8 cellular contexts compared by ENCODE assay signal in genomic region chr1:223081181-223081994, GRCh38.
DNase-seq lines count a peak whose midpoint lies in the region; ATAC-seq and TF ChIP-seq lines count a peak whose summit lies in the region.

No MANE protein-coding gene starts in this region.

- no peaks in the 10 kb centered on the region for H3K36me3 ChIP-seq in lung (ENCODE audit: control insufficient read depth in 2 of 2, insufficient read depth in 2 of 2, low read length in 2 of 2)

- peak; percentile 98 for ATAC-seq in GM19395 (IDR thresholded peaks at IDR 0.05; ENCODE audit: unreplicated experiment)
- ATAC-seq in HG03520 (IDR thresholded peaks at IDR 0.05; ENCODE audit: unreplicated experiment), result peak; percentile 97
- ATAC-seq in lung (ENCODE audit: insufficient read depth, low FRiP score), result peak; percentile 91

- peaks cover 0 to 3% (median 0%) of the 10 kb centered on the region in 7 donors for H3K9me3 Mint-ChIP-seq in CD14-positive monocyte

- H3K4me3 ChIP-seq in dorsolateral prefrontal cortex (peak overlapping the region in 57 of 59 donors; percentile 19 to 68 (median 48)), lung (no peak overlapping the region)

- H3K36me3 Mint-ChIP-seq in CD14-positive monocyte, result no peaks in the 10 kb centered on the region

- peak overlapping the region; percentile 68 to 77 for H3K4me3 Mint-ChIP-seq in CD14-positive monocyte

- H3K4me1 Mint-ChIP-seq in CD14-positive monocyte, result peaks cover 3% of the 10 kb centered on the region

- H3K27ac ChIP-seq in dorsolateral prefrontal cortex, result peak overlapping the region in 17 of 59 donors; percentile 1 to 64 (median 54)
- peak overlapping the region; percentile 47 to 78 for H3K27ac ChIP-seq in lung (ENCODE audit: low read depth in 1 of 2, low read length in 1 of 2)

- intact Hi-C loops in CD14-positive monocyte (cut with micrococcal nuclease), result loop anchor here in 1 of 2 donors (10.0 kb wide), 2 partner anchors 347 to 617 kb away; partner anchors contain the start of gene FAM177B
- intact Hi-C loops in dorsolateral prefrontal cortex (cut with DNase I), result loop anchor here (2.0 to 10.0 kb wide), 4 partner anchors 289 to 617 kb away; partner anchors contain the start of gene FAM177B (in 1 of the 2)

- WGBS in lung, 2 donors, result 4 to 7% methylated on average over 26 to 33 of the region's 33 CpGs

- peak; percentile 66 for DNase-seq in CD14-positive monocyte (ENCODE audit: low spot score)
- peak; percentile 91 to 92 for DNase-seq in NCI-H526 (lab: John Stamatoyannopoulos, UW)
- peak; percentile 61 to 69 for DNase-seq in activated CD4-positive, alpha-beta T cell treated with anti-CD3 and anti-CD28 coated beads, Interleukin-2, amount 50 U/mL, for 4 hours
- peak; percentile 41 to 79 (median 65) for DNase-seq in dorsolateral prefrontal cortex
- peak; percentile 88 for DNase-seq in lung (ENCODE audit: low spot score)
- peak; percentile 63 to 66 for DNase-seq in stimulated activated CD4-positive, alpha-beta T cell treated with anti-CD3 and anti-CD28 coated beads, Interleukin-4, amount 100 ng/mL, for 48 hours (ENCODE audit: low read depth in 2 of 2)

- TF ChIP-seq CTCF in CD14-positive monocyte (IDR thresholded peaks at IDR 0.05) (peak; percentile 83), dorsolateral prefrontal cortex (IDR thresholded peaks at IDR 0.05 in 54 of 56, conservative IDR thresholded peaks at IDR 0.05 in 2 of 56; ENCODE audit: low read depth in 1 of 56, partially characterized antibody in 56 of 56) (peak; percentile 59 to 97 (median 89)), lung (IDR thresholded peaks at IDR 0.05; ENCODE audit: control extremely low read depth, extremely low read depth) (peak; percentile 90)

- peak overlapping the region in 1 of 7 donors; percentile 40 for H3K27ac Mint-ChIP-seq in CD14-positive monocyte

- H3K27me3 Mint-ChIP-seq in CD14-positive monocyte (ENCODE audit: low read depth in 3 of 3), result peaks cover 3 to 10% (median 3%) of the 10 kb centered on the region in 3 donors

- H3K27me3 ChIP-seq in dorsolateral prefrontal cortex (peaks cover 0 to 51% (median 0%) of the 10 kb centered on the region in 45 donors), lung (ENCODE audit: control insufficient read depth, insufficient read depth) (no peaks in the 10 kb centered on the region)

- no peaks in the 10 kb centered on the region for H3K9me3 ChIP-seq in lung (ENCODE audit: control insufficient read depth in 2 of 2, insufficient read depth in 1 of 2, low read length in 1 of 2)

- peaks cover 10 to 13% of the 10 kb centered on the region in 2 donors for H3K4me1 ChIP-seq in lung (ENCODE audit: control insufficient read depth in 2 of 2, insufficient read depth in 2 of 2, low read length in 2 of 2)
